Comparison of ENCODE assay signal across 1 cellular context in genomic region chr12:96121271-96121711, GRCh38.
TF ChIP-seq lines count a peak whose summit lies in the region.

No MANE protein-coding gene starts in this region.

TF ChIP-seq in H1, 55 proteins besides CTCF, POLR2A, EP300 and RAD21 (continued from another document):
- TF ChIP-seq, protein P1, sequence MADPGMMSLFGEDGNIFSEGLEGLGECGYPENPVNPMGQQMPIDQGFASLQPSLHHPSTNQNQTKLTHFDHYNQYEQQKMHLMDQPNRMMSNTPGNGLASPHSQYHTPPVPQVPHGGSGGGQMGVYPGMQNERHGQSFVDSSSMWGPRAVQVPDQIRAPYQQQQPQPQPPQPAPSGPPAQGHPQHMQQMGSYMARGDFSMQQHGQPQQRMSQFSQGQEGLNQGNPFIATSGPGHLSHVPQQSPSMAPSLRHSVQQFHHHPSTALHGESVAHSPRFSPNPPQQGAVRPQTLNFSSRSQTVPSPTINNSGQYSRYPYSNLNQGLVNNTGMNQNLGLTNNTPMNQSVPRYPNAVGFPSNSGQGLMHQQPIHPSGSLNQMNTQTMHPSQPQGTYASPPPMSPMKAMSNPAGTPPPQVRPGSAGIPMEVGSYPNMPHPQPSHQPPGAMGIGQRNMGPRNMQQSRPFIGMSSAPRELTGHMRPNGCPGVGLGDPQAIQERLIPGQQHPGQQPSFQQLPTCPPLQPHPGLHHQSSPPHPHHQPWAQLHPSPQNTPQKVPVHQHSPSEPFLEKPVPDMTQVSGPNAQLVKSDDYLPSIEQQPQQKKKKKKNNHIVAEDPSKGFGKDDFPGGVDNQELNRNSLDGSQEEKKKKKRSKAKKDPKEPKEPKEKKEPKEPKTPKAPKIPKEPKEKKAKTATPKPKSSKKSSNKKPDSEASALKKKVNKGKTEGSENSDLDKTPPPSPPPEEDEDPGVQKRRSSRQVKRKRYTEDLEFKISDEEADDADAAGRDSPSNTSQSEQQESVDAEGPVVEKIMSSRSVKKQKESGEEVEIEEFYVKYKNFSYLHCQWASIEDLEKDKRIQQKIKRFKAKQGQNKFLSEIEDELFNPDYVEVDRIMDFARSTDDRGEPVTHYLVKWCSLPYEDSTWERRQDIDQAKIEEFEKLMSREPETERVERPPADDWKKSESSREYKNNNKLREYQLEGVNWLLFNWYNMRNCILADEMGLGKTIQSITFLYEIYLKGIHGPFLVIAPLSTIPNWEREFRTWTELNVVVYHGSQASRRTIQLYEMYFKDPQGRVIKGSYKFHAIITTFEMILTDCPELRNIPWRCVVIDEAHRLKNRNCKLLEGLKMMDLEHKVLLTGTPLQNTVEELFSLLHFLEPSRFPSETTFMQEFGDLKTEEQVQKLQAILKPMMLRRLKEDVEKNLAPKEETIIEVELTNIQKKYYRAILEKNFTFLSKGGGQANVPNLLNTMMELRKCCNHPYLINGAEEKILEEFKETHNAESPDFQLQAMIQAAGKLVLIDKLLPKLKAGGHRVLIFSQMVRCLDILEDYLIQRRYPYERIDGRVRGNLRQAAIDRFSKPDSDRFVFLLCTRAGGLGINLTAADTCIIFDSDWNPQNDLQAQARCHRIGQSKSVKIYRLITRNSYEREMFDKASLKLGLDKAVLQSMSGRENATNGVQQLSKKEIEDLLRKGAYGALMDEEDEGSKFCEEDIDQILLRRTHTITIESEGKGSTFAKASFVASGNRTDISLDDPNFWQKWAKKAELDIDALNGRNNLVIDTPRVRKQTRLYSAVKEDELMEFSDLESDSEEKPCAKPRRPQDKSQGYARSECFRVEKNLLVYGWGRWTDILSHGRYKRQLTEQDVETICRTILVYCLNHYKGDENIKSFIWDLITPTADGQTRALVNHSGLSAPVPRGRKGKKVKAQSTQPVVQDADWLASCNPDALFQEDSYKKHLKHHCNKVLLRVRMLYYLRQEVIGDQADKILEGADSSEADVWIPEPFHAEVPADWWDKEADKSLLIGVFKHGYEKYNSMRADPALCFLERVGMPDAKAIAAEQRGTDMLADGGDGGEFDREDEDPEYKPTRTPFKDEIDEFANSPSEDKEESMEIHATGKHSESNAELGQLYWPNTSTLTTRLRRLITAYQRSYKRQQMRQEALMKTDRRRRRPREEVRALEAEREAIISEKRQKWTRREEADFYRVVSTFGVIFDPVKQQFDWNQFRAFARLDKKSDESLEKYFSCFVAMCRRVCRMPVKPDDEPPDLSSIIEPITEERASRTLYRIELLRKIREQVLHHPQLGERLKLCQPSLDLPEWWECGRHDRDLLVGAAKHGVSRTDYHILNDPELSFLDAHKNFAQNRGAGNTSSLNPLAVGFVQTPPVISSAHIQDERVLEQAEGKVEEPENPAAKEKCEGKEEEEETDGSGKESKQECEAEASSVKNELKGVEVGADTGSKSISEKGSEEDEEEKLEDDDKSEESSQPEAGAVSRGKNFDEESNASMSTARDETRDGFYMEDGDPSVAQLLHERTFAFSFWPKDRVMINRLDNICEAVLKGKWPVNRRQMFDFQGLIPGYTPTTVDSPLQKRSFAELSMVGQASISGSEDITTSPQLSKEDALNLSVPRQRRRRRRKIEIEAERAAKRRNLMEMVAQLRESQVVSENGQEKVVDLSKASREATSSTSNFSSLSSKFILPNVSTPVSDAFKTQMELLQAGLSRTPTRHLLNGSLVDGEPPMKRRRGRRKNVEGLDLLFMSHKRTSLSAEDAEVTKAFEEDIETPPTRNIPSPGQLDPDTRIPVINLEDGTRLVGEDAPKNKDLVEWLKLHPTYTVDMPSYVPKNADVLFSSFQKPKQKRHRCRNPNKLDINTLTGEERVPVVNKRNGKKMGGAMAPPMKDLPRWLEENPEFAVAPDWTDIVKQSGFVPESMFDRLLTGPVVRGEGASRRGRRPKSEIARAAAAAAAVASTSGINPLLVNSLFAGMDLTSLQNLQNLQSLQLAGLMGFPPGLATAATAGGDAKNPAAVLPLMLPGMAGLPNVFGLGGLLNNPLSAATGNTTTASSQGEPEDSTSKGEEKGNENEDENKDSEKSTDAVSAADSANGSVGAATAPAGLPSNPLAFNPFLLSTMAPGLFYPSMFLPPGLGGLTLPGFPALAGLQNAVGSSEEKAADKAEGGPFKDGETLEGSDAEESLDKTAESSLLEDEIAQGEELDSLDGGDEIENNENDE (IDR thresholded peaks at IDR 0.05; ENCODE audit: insufficient replicate concordance, low read length) = no peak
- TF ChIP-seq, protein P2, sequence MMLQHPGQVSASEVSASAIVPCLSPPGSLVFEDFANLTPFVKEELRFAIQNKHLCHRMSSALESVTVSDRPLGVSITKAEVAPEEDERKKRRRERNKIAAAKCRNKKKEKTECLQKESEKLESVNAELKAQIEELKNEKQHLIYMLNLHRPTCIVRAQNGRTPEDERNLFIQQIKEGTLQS (IDR thresholded peaks at IDR 0.05; ENCODE audit: insufficient read depth, low read depth, low read length) = no peak
- TF ChIP-seq FOSL1 (IDR thresholded peaks at IDR 0.05; ENCODE audit: insufficient read depth, low read depth, low read length) (no peak), EZH2 (IDR thresholded peaks at IDR 0.05; ENCODE audit: low read depth, low read length, severe bottlenecking) (no peak), SIN3A (conservative IDR thresholded peaks at IDR 0.05 in 1 of 2, IDR thresholded peaks at IDR 0.05 in 1 of 2; ENCODE audit: low read depth in 1 of 2, low read length in 2 of 2) (no peak), TBP (IDR thresholded peaks at IDR 0.05; ENCODE audit: low read depth, low read length) (no peak), TAF1 (IDR thresholded peaks at IDR 0.05; ENCODE audit: low read depth, low read length) (no peak), GABPA (IDR thresholded peaks at IDR 0.05; ENCODE audit: borderline replicate concordance, insufficient read depth, low read length) (no peak), TAF7 (optimal IDR thresholded peaks at IDR 0.05; ENCODE audit: borderline replicate concordance, low read depth, low read length) (no peak), HDAC6 (IDR thresholded peaks at IDR 0.05; ENCODE audit: low read depth, low read length) (no peak), MAX (IDR thresholded peaks at IDR 0.05) (no peak), SUZ12 (IDR thresholded peaks at IDR 0.05; ENCODE audit: low read length) (no peak), EGR1 (IDR thresholded peaks at IDR 0.05; ENCODE audit: borderline replicate concordance, low read depth, low read length) (no peak), MAFK (IDR thresholded peaks at IDR 0.05; ENCODE audit: low read depth, low read length) (no peak)
- TF ChIP-seq, protein P3, sequence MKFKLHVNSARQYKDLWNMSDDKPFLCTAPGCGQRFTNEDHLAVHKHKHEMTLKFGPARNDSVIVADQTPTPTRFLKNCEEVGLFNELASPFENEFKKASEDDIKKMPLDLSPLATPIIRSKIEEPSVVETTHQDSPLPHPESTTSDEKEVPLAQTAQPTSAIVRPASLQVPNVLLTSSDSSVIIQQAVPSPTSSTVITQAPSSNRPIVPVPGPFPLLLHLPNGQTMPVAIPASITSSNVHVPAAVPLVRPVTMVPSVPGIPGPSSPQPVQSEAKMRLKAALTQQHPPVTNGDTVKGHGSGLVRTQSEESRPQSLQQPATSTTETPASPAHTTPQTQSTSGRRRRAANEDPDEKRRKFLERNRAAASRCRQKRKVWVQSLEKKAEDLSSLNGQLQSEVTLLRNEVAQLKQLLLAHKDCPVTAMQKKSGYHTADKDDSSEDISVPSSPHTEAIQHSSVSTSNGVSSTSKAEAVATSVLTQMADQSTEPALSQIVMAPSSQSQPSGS (IDR thresholded peaks at IDR 0.05; ENCODE audit: low read length) = no peak
